In the genomic region with DNA sequence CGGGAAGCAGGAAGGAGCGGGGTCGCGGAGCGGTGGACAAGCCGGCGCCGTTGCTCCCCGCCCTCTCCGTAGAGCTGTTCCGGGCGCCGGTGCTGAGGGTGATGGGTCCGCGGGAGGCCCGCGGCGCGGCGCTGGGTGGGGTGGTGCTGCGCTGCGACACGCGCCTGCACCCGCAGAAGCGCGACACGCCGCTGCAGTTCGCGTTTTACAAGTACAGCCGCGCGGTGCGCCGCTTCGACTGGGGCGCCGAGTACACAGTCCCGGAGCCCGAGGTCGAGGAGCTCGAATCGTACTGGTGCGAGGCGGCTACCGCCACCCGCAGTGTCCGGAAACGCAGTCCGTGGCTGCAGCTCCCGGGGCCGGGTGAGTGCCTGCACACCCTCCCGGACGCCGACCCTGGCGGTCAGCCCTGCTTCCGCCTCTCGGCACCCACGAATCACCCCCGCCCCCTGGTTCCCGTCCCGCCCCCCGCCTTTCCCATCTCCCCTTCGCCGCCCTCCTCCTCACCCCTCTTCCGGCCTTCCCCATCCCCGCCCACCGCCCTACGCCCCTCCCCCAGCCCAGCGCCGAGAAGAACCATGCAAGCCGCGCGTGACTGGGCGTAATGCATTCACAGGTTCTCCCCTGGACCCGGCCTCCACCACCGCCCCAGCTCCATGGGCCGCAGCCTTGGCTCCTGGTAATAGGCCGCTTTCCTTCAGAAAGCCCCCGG, we compare ENCODE assay signal across 1 cellular context.
A peak's percentile ranks its signal among the peaks of the same experiment; 100 is the strongest.
TF ChIP-seq lines count a peak whose summit lies in the region.

No MANE protein-coding gene starts in this region.

TF ChIP-seq in GM12878, 131 proteins besides CTCF, POLR2A, EP300 and RAD21 (continues in another document):
- TF ChIP-seq MXI1 (IDR thresholded peaks at IDR 0.05; ENCODE audit: low read depth, low read length) (peak; percentile 50), KDM1A (IDR thresholded peaks at IDR 0.05; ENCODE audit: borderline replicate concordance) (no peak), IRF4 (IDR thresholded peaks at IDR 0.05; ENCODE audit: low read depth, low read length) (no peak), MEF2B (IDR thresholded peaks at IDR 0.05; ENCODE audit: partially characterized antibody, poor library complexity, severe bottlenecking) (no peak), NR2C1 (IDR thresholded peaks at IDR 0.05) (no peak), CBX5 (IDR thresholded peaks at IDR 0.05; ENCODE audit: low read depth) (0 out of 2 replicates have a peak, but pooled peaks have one; percentile 52), ETV6 (conservative IDR thresholded peaks at IDR 0.05 in 1 of 2, IDR thresholded peaks at IDR 0.05 in 1 of 2; ENCODE audit: borderline replicate concordance in 1 of 2, low read depth in 1 of 2) (no peak), POU2F2 (IDR thresholded peaks at IDR 0.05; ENCODE audit: borderline replicate concordance, low read depth, low read length) (peak; percentile 63; the same call in 2 of the 3 replicates), GATAD2B (conservative IDR thresholded peaks at IDR 0.05; ENCODE audit: low read depth) (peak; percentile 79), SRF (IDR thresholded peaks at IDR 0.05; ENCODE audit: low read depth in 2 of 2, low read length in 2 of 2) (no peak), MYB (IDR thresholded peaks at IDR 0.05; ENCODE audit: borderline replicate concordance, low read depth, low read length) (no peak), RAD51 (IDR thresholded peaks at IDR 0.05) (no peak), SIN3A (IDR thresholded peaks at IDR 0.05; ENCODE audit: low read depth, low read length) (no peak), CHD2 (IDR thresholded peaks at IDR 0.05; ENCODE audit: borderline replicate concordance, low read depth, low read length) (peak; percentile 54; the same call in 1 of the 2 replicates), SUPT20H (IDR thresholded peaks at IDR 0.05; ENCODE audit: borderline replicate concordance, control insufficient read depth, low read depth, low read length) (no peak), JUNB (IDR thresholded peaks at IDR 0.05) (no peak), PAX8 (IDR thresholded peaks at IDR 0.05) (no peak), NR2F1 (conservative IDR thresholded peaks at IDR 0.05) (peak; percentile 76), RB1 (IDR thresholded peaks at IDR 0.05; ENCODE audit: borderline replicate concordance) (peak; percentile 31; the same call in 1 of the 2 replicates), TCF12 (IDR thresholded peaks at IDR 0.05; ENCODE audit: low read depth, low read length) (no peak), ATF3 (IDR thresholded peaks at IDR 0.05; ENCODE audit: borderline replicate concordance, extremely low read depth, low read depth, low read length) (no peak), BCL11A (IDR thresholded peaks at IDR 0.05; ENCODE audit: low read depth, low read length) (no peak), IRF5 (IDR thresholded peaks at IDR 0.05; ENCODE audit: borderline replicate concordance) (no peak), EZH2 (IDR thresholded peaks at IDR 0.05; ENCODE audit: borderline replicate concordance, control insufficient read depth, low read depth, low read length) (no peak), MLLT1 (IDR thresholded peaks at IDR 0.05) (no peak), RELA (IDR thresholded peaks at IDR 0.05; ENCODE audit: borderline replicate concordance, partially characterized antibody) (no peak), MTA2 (IDR thresholded peaks at IDR 0.05; ENCODE audit: low read depth) (no peak), TAF1 (IDR thresholded peaks at IDR 0.05; ENCODE audit: borderline replicate concordance, low read depth, low read length) (peak; percentile 78; the same call in 1 of the 2 replicates), HCFC1 (IDR thresholded peaks at IDR 0.05; ENCODE audit: low read length) (no peak), SP1 (IDR thresholded peaks at IDR 0.05; ENCODE audit: low read depth, low read length) (no peak), FOS (IDR thresholded peaks at IDR 0.05; ENCODE audit: borderline replicate concordance, extremely low read depth, insufficient read length) (no peak), NBN (IDR thresholded peaks at IDR 0.05) (0 out of 2 replicates have a peak, but pooled peaks have one; percentile 49), WRNIP1 (IDR thresholded peaks at IDR 0.05; ENCODE audit: borderline replicate concordance, low read depth, low read length) (no peak), ZBED1 (IDR thresholded peaks at IDR 0.05; ENCODE audit: borderline replicate concordance) (no peak), NRF1 (conservative IDR thresholded peaks at IDR 0.05; ENCODE audit: low read depth, low read length) (no peak), HDGF (IDR thresholded peaks at IDR 0.05) (0 out of 2 replicates have a peak, but pooled peaks have one; percentile 57), BRCA1 (IDR thresholded peaks at IDR 0.05; ENCODE audit: low read depth, low read length) (no peak), ZBTB4 (CRISPR knock-in tag; IDR thresholded peaks at IDR 0.05) (no peak), CHD4 (IDR thresholded peaks at IDR 0.05) (no peak), TCF7 (IDR thresholded peaks at IDR 0.05; ENCODE audit: borderline replicate concordance) (no peak)
- TF ChIP-seq, protein P1, sequence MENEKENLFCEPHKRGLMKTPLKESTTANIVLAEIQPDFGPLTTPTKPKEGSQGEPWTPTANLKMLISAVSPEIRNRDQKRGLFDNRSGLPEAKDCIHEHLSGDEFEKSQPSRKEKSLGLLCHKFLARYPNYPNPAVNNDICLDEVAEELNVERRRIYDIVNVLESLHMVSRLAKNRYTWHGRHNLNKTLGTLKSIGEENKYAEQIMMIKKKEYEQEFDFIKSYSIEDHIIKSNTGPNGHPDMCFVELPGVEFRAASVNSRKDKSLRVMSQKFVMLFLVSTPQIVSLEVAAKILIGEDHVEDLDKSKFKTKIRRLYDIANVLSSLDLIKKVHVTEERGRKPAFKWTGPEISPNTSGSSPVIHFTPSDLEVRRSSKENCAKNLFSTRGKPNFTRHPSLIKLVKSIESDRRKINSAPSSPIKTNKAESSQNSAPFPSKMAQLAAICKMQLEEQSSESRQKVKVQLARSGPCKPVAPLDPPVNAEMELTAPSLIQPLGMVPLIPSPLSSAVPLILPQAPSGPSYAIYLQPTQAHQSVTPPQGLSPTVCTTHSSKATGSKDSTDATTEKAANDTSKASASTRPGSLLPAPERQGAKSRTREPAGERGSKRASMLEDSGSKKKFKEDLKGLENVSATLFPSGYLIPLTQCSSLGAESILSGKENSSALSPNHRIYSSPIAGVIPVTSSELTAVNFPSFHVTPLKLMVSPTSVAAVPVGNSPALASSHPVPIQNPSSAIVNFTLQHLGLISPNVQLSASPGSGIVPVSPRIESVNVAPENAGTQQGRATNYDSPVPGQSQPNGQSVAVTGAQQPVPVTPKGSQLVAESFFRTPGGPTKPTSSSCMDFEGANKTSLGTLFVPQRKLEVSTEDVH (IDR thresholded peaks at IDR 0.05; ENCODE audit: low read depth, partially characterized antibody), result no peak
- TF ChIP-seq, protein P2, sequence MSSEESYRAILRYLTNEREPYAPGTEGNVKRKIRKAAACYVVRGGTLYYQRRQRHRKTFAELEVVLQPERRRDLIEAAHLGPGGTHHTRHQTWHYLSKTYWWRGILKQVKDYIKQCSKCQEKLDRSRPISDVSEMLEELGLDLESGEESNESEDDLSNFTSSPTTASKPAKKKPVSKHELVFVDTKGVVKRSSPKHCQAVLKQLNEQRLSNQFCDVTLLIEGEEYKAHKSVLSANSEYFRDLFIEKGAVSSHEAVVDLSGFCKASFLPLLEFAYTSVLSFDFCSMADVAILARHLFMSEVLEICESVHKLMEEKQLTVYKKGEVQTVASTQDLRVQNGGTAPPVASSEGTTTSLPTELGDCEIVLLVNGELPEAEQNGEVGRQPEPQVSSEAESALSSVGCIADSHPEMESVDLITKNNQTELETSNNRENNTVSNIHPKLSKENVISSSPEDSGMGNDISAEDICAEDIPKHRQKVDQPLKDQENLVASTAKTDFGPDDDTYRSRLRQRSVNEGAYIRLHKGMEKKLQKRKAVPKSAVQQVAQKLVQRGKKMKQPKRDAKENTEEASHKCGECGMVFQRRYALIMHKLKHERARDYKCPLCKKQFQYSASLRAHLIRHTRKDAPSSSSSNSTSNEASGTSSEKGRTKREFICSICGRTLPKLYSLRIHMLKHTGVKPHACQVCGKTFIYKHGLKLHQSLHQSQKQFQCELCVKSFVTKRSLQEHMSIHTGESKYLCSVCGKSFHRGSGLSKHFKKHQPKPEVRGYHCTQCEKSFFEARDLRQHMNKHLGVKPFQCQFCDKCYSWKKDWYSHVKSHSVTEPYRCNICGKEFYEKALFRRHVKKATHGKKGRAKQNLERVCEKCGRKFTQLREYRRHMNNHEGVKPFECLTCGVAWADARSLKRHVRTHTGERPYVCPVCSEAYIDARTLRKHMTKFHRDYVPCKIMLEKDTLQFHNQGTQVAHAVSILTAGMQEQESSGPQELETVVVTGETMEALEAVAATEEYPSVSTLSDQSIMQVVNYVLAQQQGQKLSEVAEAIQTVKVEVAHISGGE (CRISPR knock-in tag; IDR thresholded peaks at IDR 0.05), result no peak
- TF ChIP-seq, protein P3, sequence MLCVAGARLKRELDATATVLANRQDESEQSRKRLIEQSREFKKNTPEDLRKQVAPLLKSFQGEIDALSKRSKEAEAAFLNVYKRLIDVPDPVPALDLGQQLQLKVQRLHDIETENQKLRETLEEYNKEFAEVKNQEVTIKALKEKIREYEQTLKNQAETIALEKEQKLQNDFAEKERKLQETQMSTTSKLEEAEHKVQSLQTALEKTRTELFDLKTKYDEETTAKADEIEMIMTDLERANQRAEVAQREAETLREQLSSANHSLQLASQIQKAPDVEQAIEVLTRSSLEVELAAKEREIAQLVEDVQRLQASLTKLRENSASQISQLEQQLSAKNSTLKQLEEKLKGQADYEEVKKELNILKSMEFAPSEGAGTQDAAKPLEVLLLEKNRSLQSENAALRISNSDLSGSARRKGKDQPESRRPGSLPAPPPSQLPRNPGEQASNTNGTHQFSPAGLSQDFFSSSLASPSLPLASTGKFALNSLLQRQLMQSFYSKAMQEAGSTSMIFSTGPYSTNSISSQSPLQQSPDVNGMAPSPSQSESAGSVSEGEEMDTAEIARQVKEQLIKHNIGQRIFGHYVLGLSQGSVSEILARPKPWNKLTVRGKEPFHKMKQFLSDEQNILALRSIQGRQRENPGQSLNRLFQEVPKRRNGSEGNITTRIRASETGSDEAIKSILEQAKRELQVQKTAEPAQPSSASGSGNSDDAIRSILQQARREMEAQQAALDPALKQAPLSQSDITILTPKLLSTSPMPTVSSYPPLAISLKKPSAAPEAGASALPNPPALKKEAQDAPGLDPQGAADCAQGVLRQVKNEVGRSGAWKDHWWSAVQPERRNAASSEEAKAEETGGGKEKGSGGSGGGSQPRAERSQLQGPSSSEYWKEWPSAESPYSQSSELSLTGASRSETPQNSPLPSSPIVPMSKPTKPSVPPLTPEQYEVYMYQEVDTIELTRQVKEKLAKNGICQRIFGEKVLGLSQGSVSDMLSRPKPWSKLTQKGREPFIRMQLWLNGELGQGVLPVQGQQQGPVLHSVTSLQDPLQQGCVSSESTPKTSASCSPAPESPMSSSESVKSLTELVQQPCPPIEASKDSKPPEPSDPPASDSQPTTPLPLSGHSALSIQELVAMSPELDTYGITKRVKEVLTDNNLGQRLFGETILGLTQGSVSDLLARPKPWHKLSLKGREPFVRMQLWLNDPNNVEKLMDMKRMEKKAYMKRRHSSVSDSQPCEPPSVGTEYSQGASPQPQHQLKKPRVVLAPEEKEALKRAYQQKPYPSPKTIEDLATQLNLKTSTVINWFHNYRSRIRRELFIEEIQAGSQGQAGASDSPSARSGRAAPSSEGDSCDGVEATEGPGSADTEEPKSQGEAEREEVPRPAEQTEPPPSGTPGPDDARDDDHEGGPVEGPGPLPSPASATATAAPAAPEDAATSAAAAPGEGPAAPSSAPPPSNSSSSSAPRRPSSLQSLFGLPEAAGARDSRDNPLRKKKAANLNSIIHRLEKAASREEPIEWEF (IDR thresholded peaks at IDR 0.05; ENCODE audit: insufficient replicate concordance, low read depth, low read length), result no peak
